ENCODE assay signal across 8 cellular contexts in genomic region chr3:158105124-158105709, GRCh38. TPM values are rescaled to one million over a fixed set of nuclear protein-coding genes. Genes with fewer than 3 reads are reported as not detected.
DNase-seq lines count a peak whose midpoint lies in the region; ATAC-seq and TF ChIP-seq lines count a peak whose summit lies in the region.

No MANE protein-coding gene starts in this region.

- DNase-seq in AG20443 (ENCODE audit: low spot score) (peak; percentile 78), HCT116 (ENCODE audit: low read depth, low spot score) (no peak), type B pancreatic cell (ENCODE audit: extremely low spot score, unreplicated experiment) (no peak), caudate nucleus (lab: John Stamatoyannopoulos, UW) (no peak), kidney tubule cell (ENCODE audit: low spot score) (no peak)

- peak overlapping the region; percentile 74 for H3K4me3 Mint-ChIP-seq in activated T-helper 17 cell treated with anti-CD3 and anti-CD28 coated beads, Interleukin-2, amount 50 U/mL, for 72 hours
- peak overlapping the region; percentile 77 for H3K4me3 Mint-ChIP-seq in type B pancreatic cell

- BruUV-seq in HCT116 (replicated peaks; lab: Mats Ljungman, UMichigan) = no TSS peak

- H3K27me3 ChIP-seq in HCT116 (ENCODE audit: insufficient read depth, low read length) (no peaks in the 10 kb centered on the region), iPS-15b (ENCODE audit: control insufficient read depth, insufficient read depth, low read length) (peaks cover 92% of the 10 kb centered on the region)

- peak overlapping the region; percentile 79 for H3K4me2 ChIP-seq in HCT116 (ENCODE audit: low read length)

- CTCF ChIA-PET in HCT116 (lab: Charles Lee) = no interaction called here

- H3K27ac Mint-ChIP-seq in activated T-helper 17 cell treated with anti-CD3 and anti-CD28 coated beads, Interleukin-2, amount 50 U/mL, for 72 hours = no peak overlapping the region
- H3K27ac Mint-ChIP-seq in type B pancreatic cell = no peak overlapping the region

- POLR2A ChIA-PET in HCT116 (lab: Charles Lee) = interaction anchor here (0.6 kb wide), 1 partner anchor 9 kb away, joined by 4 read pairs; no protein-coding TSS in a partner anchor

- peaks cover 25% of the 10 kb centered on the region for H3K4me1 Mint-ChIP-seq in activated T-helper 17 cell treated with anti-CD3 and anti-CD28 coated beads, Interleukin-2, amount 50 U/mL, for 72 hours
- peaks cover 33% of the 10 kb centered on the region for H3K4me1 Mint-ChIP-seq in type B pancreatic cell (ENCODE audit: unreplicated experiment)

- peak overlapping the region; percentile 37; the same call in 1 of the 2 replicates for H3K27ac ChIP-seq in HCT116 (ENCODE audit: low read depth, low read length)
- no peak overlapping the region for H3K27ac ChIP-seq in caudate nucleus (ENCODE audit: low read depth, low read length)

- H3K9ac ChIP-seq in HCT116 (ENCODE audit: low read length) = peak overlapping the region; percentile 71
- no peak overlapping the region for H3K9ac ChIP-seq in iPS-15b (ENCODE audit: low read depth, low read length)

- H3K4me1 ChIP-seq in HCT116 (ENCODE audit: control insufficient read depth in 1 of 2, insufficient read depth in 2 of 2, low read length in 2 of 2) (peaks cover 0 to 16% of the 10 kb centered on the region in 2 experiments; a peak in 2 of 4 replicates), iPS-15b (ENCODE audit: control insufficient read depth, insufficient read depth, low read length) (peaks cover 3% of the 10 kb centered on the region)

- no peaks in the 10 kb centered on the region for H3K9me2 ChIP-seq in HCT116 (ENCODE audit: insufficient read depth)

- peaks cover 34% of the 10 kb centered on the region for H3K36me3 Mint-ChIP-seq in activated T-helper 17 cell treated with anti-CD3 and anti-CD28 coated beads, Interleukin-2, amount 50 U/mL, for 72 hours (ENCODE audit: low read depth)
- H3K36me3 Mint-ChIP-seq in type B pancreatic cell = no peaks in the 10 kb centered on the region

- peak; percentile 35 for TF ChIP-seq POLR2A in HCT116 (IDR thresholded peaks at IDR 0.05; ENCODE audit: borderline replicate concordance, extremely low read depth, insufficient read depth, insufficient read length)

- no peaks in the 10 kb centered on the region for H3K36me3 ChIP-seq in HCT116 (ENCODE audit: control insufficient read depth in 1 of 2, insufficient read depth in 2 of 2, low read length in 2 of 2)
- H3K36me3 ChIP-seq in iPS-15b (ENCODE audit: control insufficient read depth, insufficient read depth, low read length) = no peaks in the 10 kb centered on the region

- peaks cover under 1% of the 10 kb centered on the region; the same call in 1 of the 2 replicates for H3K79me2 ChIP-seq in HCT116 (ENCODE audit: insufficient read depth, low read length)

- TF ChIP-seq CTCF in HCT116 (IDR thresholded peaks at IDR 0.05 in 2 of 3, conservative IDR thresholded peaks at IDR 0.05 in 1 of 3; ENCODE audit: borderline replicate concordance in 1 of 3, insufficient read depth in 1 of 3, low read depth in 2 of 3, low read length in 2 of 3) (no peak), type B pancreatic cell (conservative IDR thresholded peaks at IDR 0.05) (no peak)

- H3K9me3 Mint-ChIP-seq in activated T-helper 17 cell treated with anti-CD3 and anti-CD28 coated beads, Interleukin-2, amount 50 U/mL, for 72 hours = no peaks in the 10 kb centered on the region
- no peaks in the 10 kb centered on the region for H3K9me3 Mint-ChIP-seq in type B pancreatic cell

- RAD21 ChIA-PET in HCT116 (lab: Charles Lee; ENCODE audit: low non-redundant PET in 1 of 2, low total read pairs in 2 of 2, uncharacterized antibody in 2 of 2, unreplicated experiment in 2 of 2) = no interaction called here

- intact Hi-C loops in HCT116 (cut with micrococcal nuclease) = loop anchor here (10.0 kb wide), 1 partner anchor 210 kb away; no protein-coding TSS in a partner anchor

- H3K4me3 ChIP-seq in HCT116 (replicated peaks in 1 of 2; ENCODE audit: low read depth in 1 of 2, low read length in 2 of 2) = peak overlapping the region; percentile 57 to 73
- H3K4me3 ChIP-seq in iPS-15b (ENCODE audit: low read depth, low read length) = peak overlapping the region; percentile 50

- peak overlapping the region; percentile 60 for H2AFZ ChIP-seq in HCT116 (ENCODE audit: low read depth, low read length, poor library complexity, severe bottlenecking)

- peak; percentile 19 for ATAC-seq in HCT116
- no peak for ATAC-seq in activated T-helper 17 cell treated with anti-CD3 and anti-CD28 coated beads, Interleukin-2, amount 50 U/mL, for 72 hours (replicated peaks)
- no peak for ATAC-seq in GM19328 (IDR thresholded peaks at IDR 0.05; ENCODE audit: unreplicated experiment)

- TF ChIP-seq RAD21 in HCT116 (IDR thresholded peaks at IDR 0.05; ENCODE audit: low read depth) = no peak

- H4K20me1 ChIP-seq in HCT116 (ENCODE audit: insufficient read depth) = no peaks in the 10 kb centered on the region

- H3K27me3 Mint-ChIP-seq in activated T-helper 17 cell treated with anti-CD3 and anti-CD28 coated beads, Interleukin-2, amount 50 U/mL, for 72 hours = peaks cover 71% of the 10 kb centered on the region
- H3K27me3 Mint-ChIP-seq in type B pancreatic cell = peaks cover 95% of the 10 kb centered on the region

- no peaks in the 10 kb centered on the region for H3K9me3 ChIP-seq in HCT116 (ENCODE audit: control insufficient read depth in 1 of 2, insufficient read depth in 1 of 2, low read depth in 1 of 2, low read length in 2 of 2)
- H3K9me3 ChIP-seq in iPS-15b (ENCODE audit: control insufficient read depth, insufficient read depth, low read length) = no peaks in the 10 kb centered on the region

TF ChIP-seq in HCT116, 20 proteins besides CTCF, POLR2A, EP300 and RAD21:
- TF ChIP-seq EGR1 (IDR thresholded peaks at IDR 0.05; ENCODE audit: low read depth) (no peak), ZFX (IDR thresholded peaks at IDR 0.05) (peak; percentile 60), POLR2AphosphoS5 (IDR thresholded peaks at IDR 0.05; ENCODE audit: low read depth, low read length) (peak; percentile 62; the same call in 1 of the 2 replicates), FOSL1 (IDR thresholded peaks at IDR 0.05; ENCODE audit: low read depth) (no peak), CBX3 (IDR thresholded peaks at IDR 0.05; ENCODE audit: low read depth) (no peak), MAX (IDR thresholded peaks at IDR 0.05) (no peak), EZH2 (IDR thresholded peaks at IDR 0.05) (no peak), ELF1 (IDR thresholded peaks at IDR 0.05; ENCODE audit: borderline replicate concordance, low read depth) (no peak), ATF3 (IDR thresholded peaks at IDR 0.05) (no peak), SP1 (IDR thresholded peaks at IDR 0.05; ENCODE audit: low read depth) (no peak), ZNF274 (IDR thresholded peaks at IDR 0.05; ENCODE audit: low read depth, low read length) (no peak)

RNA-seq across cellular contexts. Expression of gene SHOX2, which starts 1.0 kb away (rescaled TPM):
- 9.4 TPM for total RNA-seq in HCT116 (2021; ENCODE audit: unreplicated experiment)
- polyA plus RNA-seq in HCT116 (2012) = 5.2 and 5.4 TPM in 2 replicates
- not detected for total RNA-seq in activated T-helper 17 cell treated with anti-CD3 and anti-CD28 coated beads, Interleukin-2, amount 50 U/mL, for 72 hours
- total RNA-seq in type B pancreatic cell (ENCODE audit: low replicate concordance) = 1.3 and 4.7 TPM in 2 replicates

RNA-seq across cellular contexts. Expression of gene RSRC1, which starts 4.7 kb away (rescaled TPM):
- total RNA-seq in HCT116 (2021; ENCODE audit: unreplicated experiment) (37.1 TPM), type B pancreatic cell (ENCODE audit: low replicate concordance) (29.3 and 34.6 TPM in 2 replicates)
- 17.0 and 20.4 TPM in 2 replicates for polyA plus RNA-seq in HCT116 (2012)
- 10 to 100 TPM; 28.2 to 32.4 TPM for total RNA-seq in activated T-helper 17 cell treated with anti-CD3 and anti-CD28 coated beads, Interleukin-2, amount 50 U/mL, for 72 hours
